ENCODE assay signal across 11 cellular contexts in the genomic region with DNA sequence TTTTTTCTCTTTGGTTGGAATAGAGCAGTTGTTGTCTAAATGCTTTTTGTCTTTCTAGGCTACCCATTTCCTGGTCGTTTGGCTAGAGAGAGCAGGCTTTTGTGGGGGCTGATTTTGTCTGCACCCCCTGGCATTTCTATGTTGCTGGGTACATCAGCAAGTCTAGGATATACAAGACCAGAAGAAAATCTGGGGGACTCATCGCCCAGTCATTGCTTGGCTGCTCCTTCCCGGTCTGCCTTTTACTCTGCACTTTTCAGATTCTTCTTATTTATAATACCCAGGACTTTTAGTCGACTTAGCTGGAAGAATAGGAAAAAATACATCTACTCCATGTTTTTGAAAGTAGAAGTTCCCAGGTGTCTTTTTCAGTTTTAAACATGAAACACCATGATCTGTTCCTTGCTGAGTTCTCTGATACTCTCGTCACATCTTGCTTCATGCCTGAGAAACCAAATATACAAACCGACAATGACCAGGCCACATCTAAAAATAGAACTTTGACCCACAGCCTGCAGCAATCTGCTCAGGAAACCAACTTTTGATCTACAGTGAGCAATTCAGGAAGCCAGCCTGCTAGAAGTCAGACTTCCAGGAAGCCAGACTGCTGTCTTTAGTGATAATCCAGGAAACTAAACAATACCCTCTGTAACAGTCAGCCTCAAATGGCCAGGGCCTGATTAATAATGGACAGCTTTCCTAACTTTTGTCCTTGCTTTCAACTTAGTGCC.
A peak's percentile ranks its signal among the peaks of the same experiment; 100 is the strongest.
DNase-seq lines count a peak whose midpoint lies in the region; ATAC-seq and TF ChIP-seq lines count a peak whose summit lies in the region.
"Had no signal": no experiment of that assay in that cellular context is flagged by ENCODE, and none has a peak within 500 bp of the region (broad histone marks: within the 10 kb centered on the region; RNA-seq: fewer than 3 reads in every experiment).

No MANE protein-coding gene starts in this region.

- no peak overlapping the region for H3K27ac ChIP-seq in upper lobe of right lung

- CTCF ChIA-PET in WTC11 (lab: Charles Lee), result no interaction called here

- no peak overlapping the region for H3K4me3 Mint-ChIP-seq in WTC11
- no peak overlapping the region for H3K4me3 Mint-ChIP-seq in nephron
- H3K4me3 Mint-ChIP-seq: T-cell had no signal

- POLR2A ChIA-PET in WTC11 (lab: Charles Lee), result no interaction called here

- H3K36me3 Mint-ChIP-seq in WTC11 (no peaks in the 10 kb centered on the region), nephron (ENCODE audit: low read depth) (no peaks in the 10 kb centered on the region)
- H3K36me3 Mint-ChIP-seq: T-cell had no signal

- H3K9me3 Mint-ChIP-seq in WTC11, result no peaks in the 10 kb centered on the region
- H3K9me3 Mint-ChIP-seq in nephron, result no peaks in the 10 kb centered on the region
- H3K9me3 Mint-ChIP-seq: T-cell had no signal

- TF ChIP-seq CTCF in WTC11 (IDR thresholded peaks at IDR 0.05) (no peak), nephron (IDR thresholded peaks at IDR 0.05; ENCODE audit: unreplicated experiment in 3 of 3) (no peak), upper lobe of right lung (IDR thresholded peaks at IDR 0.05) (no peak)

- no peak for DNase-seq in WTC11 (ENCODE audit: low spot score)
- DNase-seq in DMS79 (lab: John Stamatoyannopoulos, UW), result no peak
- DNase-seq in upper lobe of right lung, result no peak
- DNase-seq in SW 1271 (lab: John Stamatoyannopoulos, UW), result no peak
- no peak for DNase-seq in COLO668 (lab: John Stamatoyannopoulos, UW; ENCODE audit: unreplicated experiment)
- DNase-seq: cerebellar nuclear complex, T-cell had no signal

- no peak overlapping the region for H3K4me3 ChIP-seq in upper lobe of right lung

- H3K27ac Mint-ChIP-seq in WTC11 (no peak overlapping the region), nephron (peak overlapping the region; percentile 76 to 96 (median 83))
- H3K27ac Mint-ChIP-seq: T-cell had no signal

- peak; percentile 83 for ATAC-seq in GM19395 (IDR thresholded peaks at IDR 0.05; ENCODE audit: unreplicated experiment)
- ATAC-seq in HG03175 (IDR thresholded peaks at IDR 0.05; ENCODE audit: unreplicated experiment), result peak; percentile 87
- no peak for ATAC-seq in WTC11
- ATAC-seq in upper lobe of right lung, result no peak
- ATAC-seq: HCT116, T-cell had no signal

- H3K27me3 Mint-ChIP-seq in WTC11 (ENCODE audit: low read depth) (no peaks in the 10 kb centered on the region), nephron (ENCODE audit: low read depth) (peaks cover 6% of the 10 kb centered on the region)

- H3K27me3 ChIP-seq in upper lobe of right lung, result no peaks in the 10 kb centered on the region

- no peaks in the 10 kb centered on the region for H3K36me3 ChIP-seq in upper lobe of right lung

- H3K4me1 Mint-ChIP-seq in WTC11 (peaks cover 26% of the 10 kb centered on the region), nephron (peaks cover 26% of the 10 kb centered on the region)

- H3K4me1 ChIP-seq in upper lobe of right lung, result no peaks in the 10 kb centered on the region

- intact Hi-C loops in upper lobe of right lung (cut with DNase I), result no loop called here

- no peaks in the 10 kb centered on the region for H3K9me3 ChIP-seq in upper lobe of right lung

TF ChIP-seq in WTC11, 78 proteins besides CTCF, POLR2A, EP300 and RAD21:
- TF ChIP-seq GABPB1 (CRISPR knock-in tag; IDR thresholded peaks at IDR 0.05), result peak; percentile 26; the same call in 1 of the 2 replicates
- TF ChIP-seq, protein P1, sequence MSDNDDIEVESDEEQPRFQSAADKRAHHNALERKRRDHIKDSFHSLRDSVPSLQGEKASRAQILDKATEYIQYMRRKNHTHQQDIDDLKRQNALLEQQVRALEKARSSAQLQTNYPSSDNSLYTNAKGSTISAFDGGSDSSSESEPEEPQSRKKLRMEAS (CRISPR knock-in tag; IDR thresholded peaks at IDR 0.05), result no peak
- TF ChIP-seq, protein P2, sequence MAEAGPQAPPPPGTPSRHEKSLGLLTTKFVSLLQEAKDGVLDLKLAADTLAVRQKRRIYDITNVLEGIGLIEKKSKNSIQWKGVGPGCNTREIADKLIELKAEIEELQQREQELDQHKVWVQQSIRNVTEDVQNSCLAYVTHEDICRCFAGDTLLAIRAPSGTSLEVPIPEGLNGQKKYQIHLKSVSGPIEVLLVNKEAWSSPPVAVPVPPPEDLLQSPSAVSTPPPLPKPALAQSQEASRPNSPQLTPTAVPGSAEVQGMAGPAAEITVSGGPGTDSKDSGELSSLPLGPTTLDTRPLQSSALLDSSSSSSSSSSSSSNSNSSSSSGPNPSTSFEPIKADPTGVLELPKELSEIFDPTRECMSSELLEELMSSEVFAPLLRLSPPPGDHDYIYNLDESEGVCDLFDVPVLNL (CRISPR knock-in tag; IDR thresholded peaks at IDR 0.05; ENCODE audit: borderline replicate concordance, low read depth), result no peak
- TF ChIP-seq, protein P3, sequence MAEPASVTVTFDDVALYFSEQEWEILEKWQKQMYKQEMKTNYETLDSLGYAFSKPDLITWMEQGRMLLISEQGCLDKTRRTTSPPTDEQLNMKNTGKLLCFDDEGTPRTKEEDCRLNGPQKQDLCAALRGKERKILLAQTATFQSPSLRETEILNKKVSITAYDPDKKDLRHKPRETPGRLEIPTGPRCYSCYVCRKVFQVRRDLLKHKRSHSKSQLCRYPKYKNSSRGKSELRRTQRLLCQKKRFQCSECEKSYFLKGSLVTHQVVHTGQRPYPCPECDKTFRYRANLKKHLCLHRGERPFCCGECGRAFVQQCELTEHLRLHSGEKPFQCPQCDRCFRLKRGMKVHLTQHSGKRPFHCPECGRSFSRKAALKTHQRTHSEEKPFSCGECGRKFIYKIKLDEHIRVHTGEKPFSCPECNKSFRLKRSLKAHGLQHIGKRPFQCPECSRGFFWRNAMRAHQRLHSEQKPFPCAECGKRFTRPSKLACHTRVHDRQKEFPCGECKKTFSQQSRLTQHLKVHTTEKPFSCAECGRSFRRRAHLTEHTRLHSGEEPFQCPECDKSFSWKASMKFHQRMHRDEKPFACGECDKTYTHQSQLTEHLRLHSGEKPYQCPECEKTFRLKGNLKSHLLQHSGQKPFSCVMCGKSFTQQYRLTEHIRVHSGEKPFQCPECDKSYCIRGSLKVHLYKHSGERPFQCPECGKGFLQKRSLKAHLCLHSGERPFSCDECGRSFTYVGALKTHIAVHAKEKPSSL (CRISPR knock-in tag; conservative IDR thresholded peaks at IDR 0.05), result no peak

Comparison
In these comparisons a context has a peak if more than half of its experiments do, and no peak if none do; other contexts are left out.
1. ATAC-seq: peak in GM19395 (single experiment) and HG03175 (single experiment); none in WTC11 (single experiment) and upper lobe of right lung (single experiment).